1 cellular context compared by ENCODE assay signal in genomic region chr14:73725116-73726024, GRCh38.
TF ChIP-seq lines count a peak whose summit lies in the region.

No MANE protein-coding gene starts in this region.

TF ChIP-seq in WTC11, 78 proteins besides CTCF, POLR2A, EP300 and RAD21 (continued from another document):
- no peak for TF ChIP-seq USF2 (CRISPR knock-in tag; IDR thresholded peaks at IDR 0.05)
- TF ChIP-seq RORB (CRISPR knock-in tag; IDR thresholded peaks at IDR 0.05), result no peak
- no peak for TF ChIP-seq ATF6 (CRISPR knock-in tag; IDR thresholded peaks at IDR 0.05)
- TF ChIP-seq JUN (CRISPR knock-in tag; IDR thresholded peaks at IDR 0.05), result no peak
- no peak for TF ChIP-seq NFYB (CRISPR knock-in tag; conservative IDR thresholded peaks at IDR 0.05; ENCODE audit: low read depth)
- TF ChIP-seq CDX4 (CRISPR knock-in tag; IDR thresholded peaks at IDR 0.05; ENCODE audit: borderline replicate concordance), result no peak
- no peak for TF ChIP-seq ZNF138 (CRISPR knock-in tag; conservative IDR thresholded peaks at IDR 0.05)
- TF ChIP-seq ZNF396 (CRISPR knock-in tag; IDR thresholded peaks at IDR 0.05; ENCODE audit: borderline replicate concordance), result no peak
- TF ChIP-seq, protein P1, sequence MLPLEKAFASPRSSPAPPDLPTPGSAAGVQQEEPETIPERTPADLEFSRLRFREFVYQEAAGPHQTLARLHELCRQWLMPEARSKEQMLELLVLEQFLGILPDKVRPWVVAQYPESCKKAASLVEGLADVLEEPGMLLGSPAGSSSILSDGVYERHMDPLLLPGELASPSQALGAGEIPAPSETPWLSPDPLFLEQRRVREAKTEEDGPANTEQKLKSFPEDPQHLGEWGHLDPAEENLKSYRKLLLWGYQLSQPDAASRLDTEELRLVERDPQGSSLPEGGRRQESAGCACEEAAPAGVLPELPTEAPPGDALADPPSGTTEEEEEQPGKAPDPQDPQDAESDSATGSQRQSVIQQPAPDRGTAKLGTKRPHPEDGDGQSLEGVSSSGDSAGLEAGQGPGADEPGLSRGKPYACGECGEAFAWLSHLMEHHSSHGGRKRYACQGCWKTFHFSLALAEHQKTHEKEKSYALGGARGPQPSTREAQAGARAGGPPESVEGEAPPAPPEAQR (CRISPR knock-in tag; IDR thresholded peaks at IDR 0.05), result no peak
- no peak for TF ChIP-seq GTF2I (CRISPR knock-in tag; conservative IDR thresholded peaks at IDR 0.05)
- no peak for TF ChIP-seq ZNF121 (CRISPR knock-in tag; IDR thresholded peaks at IDR 0.05)
